ENCODE assay signal across 38 cellular contexts in genomic region chr11:18994860-18995259, GRCh38. TPM values are rescaled to one million over a fixed set of nuclear protein-coding genes. Genes with fewer than 3 reads are reported as not detected.
"Had no signal": no experiment of that assay in that cellular context is flagged by ENCODE, and none has a peak within 500 bp of the region (broad histone marks: within the 10 kb centered on the region; RNA-seq: fewer than 3 reads in every experiment).

No MANE protein-coding gene starts in this region.

- H3K27ac ChIP-seq: KMS-11 had no signal

- H3K36me3 ChIP-seq: MG63 had no signal

- DNase-seq: Karpas-422, Kasumi-1, MG63, MM.1S, MV-4-11, NCI-H1048, NCI-H1092, NCI-H1092 treated with DMSO at 0.1 percent for 48 hours, NCI-H1105, NCI-H1105 treated with DMSO at 0.1 percent for 48 hours, NCI-H1417, NCI-H1417 treated with DMSO at 0.1 percent for 48 hours, NCI-H1436, NCI-H1436 treated with DMSO at 0.1 percent for 48 hours, NCI-H146, NCI-H1694, NCI-H1694 treated with DMSO at 0.1 percent for 48 hours, NCI-H187, NCI-H187 treated with DMSO at 0.1 percent for 48 hours, NCI-H1930, NCI-H2029, NCI-H2029 treated with DMSO at 0.1 percent for 48 hours, NCI-H2081, NCI-H2081 treated with DMSO at 0.1 percent for 48 hours, NCI-H2107, NCI-H2171, NCI-H2171 treated with DMSO at 0.1 percent for 48 hours, NCI-H2227 treated with DMSO at 0.1 percent for 48 hours, NCI-H226, NCI-H345, NCI-H446, NCI-H446 treated with DMSO at 0.1 percent for 48 hours, NCI-H510A had no signal

- H3K4me3 ChIP-seq: MG63 had no signal

- H3K9ac ChIP-seq: KMS-11 had no signal

- H3K9me3 ChIP-seq: MG63 had no signal

- H3K27me3 ChIP-seq: MG63 had no signal

- H3K4me2 ChIP-seq: KMS-11 had no signal

RNA-seq across cellular contexts. Expression of gene MRGPRX1, which starts 55.6 kb away (rescaled TPM):
- total RNA-seq: LHCN-M2, M059J, MCF 10A, NCI-H460 had no signal
